ENCODE assay signal across 2 cellular contexts in genomic region chr4:47483722-47484121, GRCh38.
TF ChIP-seq lines count a peak whose summit lies in the region.

No MANE protein-coding gene starts in this region.

TF ChIP-seq in SK-N-SH, 30 proteins besides CTCF, POLR2A, EP300 and RAD21 (continued from another document):
- TF ChIP-seq PBX3 (IDR thresholded peaks at IDR 0.05), result no peak
- TF ChIP-seq NRF1 (IDR thresholded peaks at IDR 0.05; ENCODE audit: low read depth, low read length), result no peak
TF ChIP-seq in SK-N-SH: peak in this region for 0.

TF ChIP-seq in SK-N-SH treated with all-trans-retinoic acid at 6 μM for 48 hours, 23 proteins besides CTCF, POLR2A, EP300 and RAD21 (continued from another document):
- TF ChIP-seq PATZ1 (CRISPR knock-in tag; IDR thresholded peaks at IDR 0.05; ENCODE audit: borderline replicate concordance) (no peak), GLIS3 (CRISPR knock-in tag; IDR thresholded peaks at IDR 0.05) (no peak), TOX (CRISPR knock-in tag; IDR thresholded peaks at IDR 0.05; ENCODE audit: borderline replicate concordance) (no peak), ZFP3 (CRISPR knock-in tag; IDR thresholded peaks at IDR 0.05) (no peak), TCF4 (CRISPR knock-in tag; IDR thresholded peaks at IDR 0.05; ENCODE audit: borderline replicate concordance) (no peak), ESRRG (CRISPR knock-in tag; IDR thresholded peaks at IDR 0.05) (no peak), SNAI2 (CRISPR knock-in tag; IDR thresholded peaks at IDR 0.05) (no peak), POU6F1 (CRISPR knock-in tag; IDR thresholded peaks at IDR 0.05; ENCODE audit: borderline replicate concordance, low read depth) (no peak), CSDC2 (CRISPR knock-in tag; IDR thresholded peaks at IDR 0.05) (no peak), CREB5 (CRISPR knock-in tag; IDR thresholded peaks at IDR 0.05; ENCODE audit: low read depth) (no peak), CSRNP3 (CRISPR knock-in tag; IDR thresholded peaks at IDR 0.05) (no peak)
